ENCODE assay signal across 1 cellular context in genomic region chr3:56826831-56827722, GRCh38.
TF ChIP-seq lines count a peak whose summit lies in the region.

No MANE protein-coding gene starts in this region.

TF ChIP-seq in HepG2, 621 proteins besides CTCF, POLR2A, EP300 and RAD21 (continued from another document):
- TF ChIP-seq ZBTB39 (CRISPR knock-in tag; IDR thresholded peaks at IDR 0.05), result no peak
- TF ChIP-seq SOX13 (IDR thresholded peaks at IDR 0.05), result no peak
- TF ChIP-seq SOX13 (CRISPR knock-in tag; conservative IDR thresholded peaks at IDR 0.05 in 1 of 2, IDR thresholded peaks at IDR 0.05 in 1 of 2), result peak in 1 of 2 experiments; percentile 56; a peak in 1 of 4 replicates
- no peak for TF ChIP-seq MTF1 (CRISPR knock-in tag; IDR thresholded peaks at IDR 0.05)
- TF ChIP-seq ARID5B (CRISPR knock-in tag; IDR thresholded peaks at IDR 0.05), result peak; percentile 84
- no peak for TF ChIP-seq ZNF749 (CRISPR knock-in tag; IDR thresholded peaks at IDR 0.05; ENCODE audit: borderline replicate concordance)
- TF ChIP-seq CEBPG (CRISPR knock-in tag; IDR thresholded peaks at IDR 0.05), result peak; percentile 61
- no peak for TF ChIP-seq MXI1 (IDR thresholded peaks at IDR 0.05; ENCODE audit: borderline replicate concordance, low read depth, low read length)
- no peak for TF ChIP-seq ZFP82 (CRISPR knock-in tag; IDR thresholded peaks at IDR 0.05; ENCODE audit: borderline replicate concordance)
- TF ChIP-seq FOXP1 (IDR thresholded peaks at IDR 0.05), result no peak
- peak; percentile 50; the same call in 1 of the 2 replicates for TF ChIP-seq FOXP1 (CRISPR knock-in tag; IDR thresholded peaks at IDR 0.05)
- no peak for TF ChIP-seq CBX5 (CRISPR knock-in tag; IDR thresholded peaks at IDR 0.05; ENCODE audit: borderline replicate concordance)
- peak; percentile 86 for TF ChIP-seq JUND (CRISPR knock-in tag; IDR thresholded peaks at IDR 0.05)
- TF ChIP-seq HDAC1 (CRISPR knock-in tag; IDR thresholded peaks at IDR 0.05), result no peak
- 0 out of 2 replicates have a peak, but pooled peaks have one; percentile 36 for TF ChIP-seq ZNF329 (CRISPR knock-in tag; IDR thresholded peaks at IDR 0.05; ENCODE audit: low read depth)
- peak; percentile 48; the same call in 1 of the 2 replicates for TF ChIP-seq CEBPB (IDR thresholded peaks at IDR 0.05; ENCODE audit: borderline replicate concordance, low read depth, low read length)
- TF ChIP-seq FOSL2 (CRISPR knock-in tag; IDR thresholded peaks at IDR 0.05), result peak; percentile 92
- peak; percentile 16; the same call in 1 of the 2 replicates for TF ChIP-seq SAP130 (CRISPR knock-in tag; IDR thresholded peaks at IDR 0.05; ENCODE audit: low read depth)
- peak; percentile 78; the same call in 1 of the 2 replicates for TF ChIP-seq FOSL1 (CRISPR knock-in tag; IDR thresholded peaks at IDR 0.05; ENCODE audit: borderline replicate concordance)
- no peak for TF ChIP-seq ZNF274 (CRISPR knock-in tag; IDR thresholded peaks at IDR 0.05)
- TF ChIP-seq NFE2 (CRISPR knock-in tag; IDR thresholded peaks at IDR 0.05), result no peak
- no peak for TF ChIP-seq HMGXB4 (CRISPR knock-in tag; IDR thresholded peaks at IDR 0.05; ENCODE audit: borderline replicate concordance in 1 of 2, low read depth in 1 of 2)
- peak; percentile 53; the same call in 1 of the 2 replicates for TF ChIP-seq RXRB (CRISPR knock-in tag; IDR thresholded peaks at IDR 0.05; ENCODE audit: borderline replicate concordance)
- TF ChIP-seq MZF1 (CRISPR knock-in tag; IDR thresholded peaks at IDR 0.05; ENCODE audit: borderline replicate concordance), result no peak
- peak; percentile 97 for TF ChIP-seq BCL6 (CRISPR knock-in tag; IDR thresholded peaks at IDR 0.05)
- no peak for TF ChIP-seq TAF15 (IDR thresholded peaks at IDR 0.05; ENCODE audit: low read depth, low read length, poor library complexity, severe bottlenecking)
- TF ChIP-seq HMG20B (CRISPR knock-in tag; conservative IDR thresholded peaks at IDR 0.05), result no peak
- TF ChIP-seq FOXP4 (CRISPR knock-in tag; IDR thresholded peaks at IDR 0.05), result 0 out of 2 replicates have a peak, but pooled peaks have one; percentile 13
- peak; percentile 66 for TF ChIP-seq FOXA3 (CRISPR knock-in tag; IDR thresholded peaks at IDR 0.05)
- TF ChIP-seq HMG20A (CRISPR knock-in tag; IDR thresholded peaks at IDR 0.05; ENCODE audit: borderline replicate concordance), result peak; percentile 41; the same call in 1 of the 2 replicates
- 0 out of 2 replicates have a peak, but pooled peaks have one; percentile 36 for TF ChIP-seq PHF21A (CRISPR knock-in tag; IDR thresholded peaks at IDR 0.05)
- no peak for TF ChIP-seq ZNF720 (CRISPR knock-in tag; IDR thresholded peaks at IDR 0.05)
